In genomic region chr7:88358534-88358838, GRCh38 we compare ENCODE assay signal across 21 cellular contexts. TPM values are rescaled to one million over a fixed set of nuclear protein-coding genes. Genes with fewer than 3 reads are reported as not detected.
"Had no signal": no experiment of that assay in that cellular context is flagged by ENCODE, and none has a peak within 500 bp of the region (broad histone marks: within the 10 kb centered on the region; RNA-seq: fewer than 3 reads in every experiment).

No MANE protein-coding gene starts in this region.

- H3K36me3 ChIP-seq: adrenal gland, esophagus muscularis mucosa, prostate gland, transverse colon had no signal

- H3K4me1 ChIP-seq: esophagus muscularis mucosa, prostate gland had no signal

- DNase-seq: activated B cell treated with CpG ODN at 0.5 μM for 24 hours; activated CD4-positive, alpha-beta T cell treated with anti-CD3 and anti-CD28 coated beads for 48 hours; activated CD8-positive, alpha-beta T cell treated with anti-CD3 and anti-CD28 coated beads for 36 hours; activated effector memory CD4-positive, alpha-beta T cell treated with Interleukin-2 at 50 U/mL for 16 hours; activated naive CD4-positive, alpha-beta T cell treated with anti-CD3 and anti-CD28 coated beads, Interleukin-2, amount 50 U/mL, for 16 hours; activated T-cell treated with anti-CD3 and anti-CD28 coated beads, Interleukin-2, amount 50 U/mL, for 4 hours; caudate nucleus; hypothalamus; occipital lobe; right cardiac atrium; stimulated activated CD4-positive, alpha-beta T cell treated with anti-CD3 and anti-CD28 coated beads, Interleukin-15, amount 100 ng/mL, for 24 hours; stimulated activated CD4-positive, alpha-beta T cell treated with anti-CD3 and anti-CD28 coated beads, Interleukin-4, amount 100 ng/mL, for 1 hour; stimulated activated naive B cell treated with anti-CD40 and anti-IgM and Interleukin-4, amounts not matched to agents 10 μg/mL and 1 μg/mL and 100 μg/mL, for 72 hours; T-helper 17 cell; transverse colon had no signal

- FAIRE-seq: TTC549 had no signal

- H3K9me3 ChIP-seq: adrenal gland, esophagus muscularis mucosa, prostate gland, transverse colon had no signal

- H3K4me3 ChIP-seq: esophagus muscularis mucosa, prostate gland, skin epidermis had no signal

- H3K27me3 ChIP-seq: adrenal gland, esophagus muscularis mucosa, transverse colon had no signal

- ATAC-seq: activated CD8-positive, alpha-beta T cell treated with anti-CD3 and anti-CD28 coated beads for 36 hours; activated T-cell treated with anti-CD3 and anti-CD28 coated beads, Interleukin-2, amount 50 U/mL, for 4 hours; T-helper 17 cell had no signal

- H3K27ac ChIP-seq: adrenal gland, coronary artery, esophagus muscularis mucosa, prostate gland, skin epidermis, transverse colon had no signal

RNA-seq across cellular contexts. Expression of gene STEAP4, which starts 51.8 kb away (rescaled TPM):
- total RNA-seq: activated CD8-positive, alpha-beta T cell treated with anti-CD3 and anti-CD28 coated beads for 36 hours had no signal
